1 cellular context compared by ENCODE assay signal in the genomic region with DNA sequence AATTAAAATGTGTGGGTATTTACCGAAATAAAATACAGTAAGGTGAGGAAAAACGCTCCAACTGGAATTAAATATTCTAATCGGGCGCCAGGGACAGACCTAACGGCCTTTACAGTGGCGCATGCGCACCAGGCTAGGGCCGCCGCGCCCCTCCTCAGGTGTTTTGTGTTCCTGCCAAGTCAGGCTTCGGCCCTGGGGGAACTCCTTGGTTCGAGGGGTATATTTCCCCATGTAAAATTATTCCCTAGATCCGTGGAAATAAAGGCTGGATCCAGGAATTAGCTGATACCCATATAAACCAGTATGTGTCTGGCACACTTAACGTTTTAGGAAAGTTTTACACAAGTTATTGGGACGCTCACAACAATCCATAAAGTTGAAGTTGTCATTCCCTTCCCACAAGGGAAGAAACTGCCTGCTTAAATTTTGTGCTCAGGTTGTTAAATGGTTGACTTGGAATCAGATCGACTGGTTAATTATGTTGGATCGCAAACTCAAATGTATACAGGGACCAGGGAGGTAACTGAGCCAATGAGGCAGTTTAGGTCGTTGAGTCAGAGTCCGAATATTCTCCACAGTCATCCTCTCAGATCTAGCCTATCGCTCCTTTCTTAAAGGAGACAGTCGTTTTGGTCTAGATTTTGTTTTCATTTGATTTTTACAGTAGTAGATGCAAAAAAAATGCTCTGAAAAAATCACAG.
TF ChIP-seq lines count a peak whose summit lies in the region.

No MANE protein-coding gene starts in this region.

TF ChIP-seq in K562, 482 proteins besides CTCF, POLR2A, EP300 and RAD21 (continued from another document and continues in another):
- TF ChIP-seq, protein P1, sequence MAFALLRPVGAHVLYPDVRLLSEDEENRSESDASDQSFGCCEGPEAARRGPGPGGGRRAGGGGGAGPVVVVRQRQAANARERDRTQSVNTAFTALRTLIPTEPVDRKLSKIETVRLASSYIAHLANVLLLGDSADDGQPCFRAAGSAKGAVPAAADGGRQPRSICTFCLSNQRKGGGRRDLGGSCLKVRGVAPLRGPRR (CRISPR knock-in tag; IDR thresholded peaks at IDR 0.05), result 0 out of 2 replicates have a peak, but pooled peaks have one; percentile 9
- no peak for TF ChIP-seq FOXJ3 (CRISPR knock-in tag; IDR thresholded peaks at IDR 0.05)
- TF ChIP-seq KAT8 (IDR thresholded peaks at IDR 0.05; ENCODE audit: low read depth), result no peak
- TF ChIP-seq MTA1 (IDR thresholded peaks at IDR 0.05; ENCODE audit: borderline replicate concordance), result no peak
- peak; percentile 15 for TF ChIP-seq GABPB1 (CRISPR knock-in tag; IDR thresholded peaks at IDR 0.05)
- TF ChIP-seq ZBTB8A (IDR thresholded peaks at IDR 0.05; ENCODE audit: partially characterized antibody), result no peak
- TF ChIP-seq SRSF1 (IDR thresholded peaks at IDR 0.05; ENCODE audit: low read depth, low read length), result no peak
- TF ChIP-seq, protein P2, sequence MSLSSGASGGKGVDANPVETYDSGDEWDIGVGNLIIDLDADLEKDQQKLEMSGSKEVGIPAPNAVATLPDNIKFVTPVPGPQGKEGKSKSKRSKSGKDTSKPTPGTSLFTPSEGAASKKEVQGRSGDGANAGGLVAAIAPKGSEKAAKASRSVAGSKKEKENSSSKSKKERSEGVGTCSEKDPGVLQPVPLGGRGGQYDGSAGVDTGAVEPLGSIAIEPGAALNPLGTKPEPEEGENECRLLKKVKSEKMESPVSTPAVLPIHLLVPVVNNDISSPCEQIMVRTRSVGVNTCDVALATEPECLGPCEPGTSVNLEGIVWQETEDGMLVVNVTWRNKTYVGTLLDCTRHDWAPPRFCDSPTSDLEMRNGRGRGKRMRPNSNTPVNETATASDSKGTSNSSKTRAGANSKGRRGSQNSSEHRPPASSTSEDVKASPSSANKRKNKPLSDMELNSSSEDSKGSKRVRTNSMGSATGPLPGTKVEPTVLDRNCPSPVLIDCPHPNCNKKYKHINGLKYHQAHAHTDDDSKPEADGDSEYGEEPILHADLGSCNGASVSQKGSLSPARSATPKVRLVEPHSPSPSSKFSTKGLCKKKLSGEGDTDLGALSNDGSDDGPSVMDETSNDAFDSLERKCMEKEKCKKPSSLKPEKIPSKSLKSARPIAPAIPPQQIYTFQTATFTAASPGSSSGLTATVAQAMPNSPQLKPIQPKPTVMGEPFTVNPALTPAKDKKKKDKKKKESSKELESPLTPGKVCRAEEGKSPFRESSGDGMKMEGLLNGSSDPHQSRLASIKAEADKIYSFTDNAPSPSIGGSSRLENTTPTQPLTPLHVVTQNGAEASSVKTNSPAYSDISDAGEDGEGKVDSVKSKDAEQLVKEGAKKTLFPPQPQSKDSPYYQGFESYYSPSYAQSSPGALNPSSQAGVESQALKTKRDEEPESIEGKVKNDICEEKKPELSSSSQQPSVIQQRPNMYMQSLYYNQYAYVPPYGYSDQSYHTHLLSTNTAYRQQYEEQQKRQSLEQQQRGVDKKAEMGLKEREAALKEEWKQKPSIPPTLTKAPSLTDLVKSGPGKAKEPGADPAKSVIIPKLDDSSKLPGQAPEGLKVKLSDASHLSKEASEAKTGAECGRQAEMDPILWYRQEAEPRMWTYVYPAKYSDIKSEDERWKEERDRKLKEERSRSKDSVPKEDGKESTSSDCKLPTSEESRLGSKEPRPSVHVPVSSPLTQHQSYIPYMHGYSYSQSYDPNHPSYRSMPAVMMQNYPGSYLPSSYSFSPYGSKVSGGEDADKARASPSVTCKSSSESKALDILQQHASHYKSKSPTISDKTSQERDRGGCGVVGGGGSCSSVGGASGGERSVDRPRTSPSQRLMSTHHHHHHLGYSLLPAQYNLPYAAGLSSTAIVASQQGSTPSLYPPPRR (CRISPR knock-in tag; IDR thresholded peaks at IDR 0.05; ENCODE audit: borderline replicate concordance), result no peak
- TF ChIP-seq, protein P3, sequence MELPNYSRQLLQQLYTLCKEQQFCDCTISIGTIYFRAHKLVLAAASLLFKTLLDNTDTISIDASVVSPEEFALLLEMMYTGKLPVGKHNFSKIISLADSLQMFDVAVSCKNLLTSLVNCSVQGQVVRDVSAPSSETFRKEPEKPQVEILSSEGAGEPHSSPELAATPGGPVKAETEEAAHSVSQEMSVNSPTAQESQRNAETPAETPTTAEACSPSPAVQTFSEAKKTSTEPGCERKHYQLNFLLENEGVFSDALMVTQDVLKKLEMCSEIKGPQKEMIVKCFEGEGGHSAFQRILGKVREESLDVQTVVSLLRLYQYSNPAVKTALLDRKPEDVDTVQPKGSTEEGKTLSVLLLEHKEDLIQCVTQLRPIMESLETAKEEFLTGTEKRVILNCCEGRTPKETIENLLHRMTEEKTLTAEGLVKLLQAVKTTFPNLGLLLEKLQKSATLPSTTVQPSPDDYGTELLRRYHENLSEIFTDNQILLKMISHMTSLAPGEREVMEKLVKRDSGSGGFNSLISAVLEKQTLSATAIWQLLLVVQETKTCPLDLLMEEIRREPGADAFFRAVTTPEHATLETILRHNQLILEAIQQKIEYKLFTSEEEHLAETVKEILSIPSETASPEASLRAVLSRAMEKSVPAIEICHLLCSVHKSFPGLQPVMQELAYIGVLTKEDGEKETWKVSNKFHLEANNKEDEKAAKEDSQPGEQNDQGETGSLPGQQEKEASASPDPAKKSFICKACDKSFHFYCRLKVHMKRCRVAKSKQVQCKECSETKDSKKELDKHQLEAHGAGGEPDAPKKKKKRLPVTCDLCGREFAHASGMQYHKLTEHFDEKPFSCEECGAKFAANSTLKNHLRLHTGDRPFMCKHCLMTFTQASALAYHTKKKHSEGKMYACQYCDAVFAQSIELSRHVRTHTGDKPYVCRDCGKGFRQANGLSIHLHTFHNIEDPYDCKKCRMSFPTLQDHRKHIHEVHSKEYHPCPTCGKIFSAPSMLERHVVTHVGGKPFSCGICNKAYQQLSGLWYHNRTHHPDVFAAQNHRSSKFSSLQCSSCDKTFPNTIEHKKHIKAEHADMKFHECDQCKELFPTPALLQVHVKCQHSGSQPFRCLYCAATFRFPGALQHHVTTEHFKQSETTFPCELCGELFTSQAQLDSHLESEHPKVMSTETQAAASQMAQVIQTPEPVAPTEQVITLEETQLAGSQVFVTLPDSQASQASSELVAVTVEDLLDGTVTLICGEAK (IDR thresholded peaks at IDR 0.05), result peak; percentile 69
- TF ChIP-seq, protein P3 (CRISPR knock-in tag; IDR thresholded peaks at IDR 0.05), result no peak
- TF ChIP-seq, protein P4, sequence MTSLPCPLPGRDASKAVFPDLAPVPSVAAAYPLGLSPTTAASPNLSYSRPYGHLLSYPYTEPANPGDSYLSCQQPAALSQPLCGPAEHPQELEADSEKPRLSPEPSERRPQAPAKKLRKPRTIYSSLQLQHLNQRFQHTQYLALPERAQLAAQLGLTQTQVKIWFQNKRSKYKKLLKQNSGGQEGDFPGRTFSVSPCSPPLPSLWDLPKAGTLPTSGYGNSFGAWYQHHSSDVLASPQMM (CRISPR knock-in tag; IDR thresholded peaks at IDR 0.05), result no peak
- no peak for TF ChIP-seq ZNF23 (CRISPR knock-in tag; IDR thresholded peaks at IDR 0.05)
- no peak for TF ChIP-seq ARHGAP35 (IDR thresholded peaks at IDR 0.05; ENCODE audit: partially characterized antibody)
- TF ChIP-seq KDM1A (IDR thresholded peaks at IDR 0.05), result no peak
- TF ChIP-seq FUS (optimal IDR thresholded peaks at IDR 0.05; ENCODE audit: low read depth, low read length), result no peak
- peak; percentile 48; the same call in 1 of the 2 replicates for TF ChIP-seq ZBTB7A (IDR thresholded peaks at IDR 0.05; ENCODE audit: borderline replicate concordance, control insufficient read depth, low read depth, low read length)
- TF ChIP-seq HMG20A (CRISPR knock-in tag; conservative IDR thresholded peaks at IDR 0.05), result no peak
- TF ChIP-seq RNF2 (IDR thresholded peaks at IDR 0.05), result 0 out of 2 replicates have a peak, but pooled peaks have one; percentile 20
- TF ChIP-seq KDM4B (IDR thresholded peaks at IDR 0.05; ENCODE audit: borderline replicate concordance in 2 of 2, low read depth in 1 of 2), result no peak
- TF ChIP-seq KLF1 (tag; IDR thresholded peaks at IDR 0.05), result no peak
- no peak for TF ChIP-seq RB1 (IDR thresholded peaks at IDR 0.05; ENCODE audit: low read depth)
- TF ChIP-seq, protein P5, sequence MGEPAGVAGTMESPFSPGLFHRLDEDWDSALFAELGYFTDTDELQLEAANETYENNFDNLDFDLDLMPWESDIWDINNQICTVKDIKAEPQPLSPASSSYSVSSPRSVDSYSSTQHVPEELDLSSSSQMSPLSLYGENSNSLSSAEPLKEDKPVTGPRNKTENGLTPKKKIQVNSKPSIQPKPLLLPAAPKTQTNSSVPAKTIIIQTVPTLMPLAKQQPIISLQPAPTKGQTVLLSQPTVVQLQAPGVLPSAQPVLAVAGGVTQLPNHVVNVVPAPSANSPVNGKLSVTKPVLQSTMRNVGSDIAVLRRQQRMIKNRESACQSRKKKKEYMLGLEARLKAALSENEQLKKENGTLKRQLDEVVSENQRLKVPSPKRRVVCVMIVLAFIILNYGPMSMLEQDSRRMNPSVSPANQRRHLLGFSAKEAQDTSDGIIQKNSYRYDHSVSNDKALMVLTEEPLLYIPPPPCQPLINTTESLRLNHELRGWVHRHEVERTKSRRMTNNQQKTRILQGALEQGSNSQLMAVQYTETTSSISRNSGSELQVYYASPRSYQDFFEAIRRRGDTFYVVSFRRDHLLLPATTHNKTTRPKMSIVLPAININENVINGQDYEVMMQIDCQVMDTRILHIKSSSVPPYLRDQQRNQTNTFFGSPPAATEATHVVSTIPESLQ (CRISPR knock-in tag; IDR thresholded peaks at IDR 0.05), result no peak
- no peak for TF ChIP-seq CHCHD3 (CRISPR knock-in tag; IDR thresholded peaks at IDR 0.05)
- TF ChIP-seq, protein P6, sequence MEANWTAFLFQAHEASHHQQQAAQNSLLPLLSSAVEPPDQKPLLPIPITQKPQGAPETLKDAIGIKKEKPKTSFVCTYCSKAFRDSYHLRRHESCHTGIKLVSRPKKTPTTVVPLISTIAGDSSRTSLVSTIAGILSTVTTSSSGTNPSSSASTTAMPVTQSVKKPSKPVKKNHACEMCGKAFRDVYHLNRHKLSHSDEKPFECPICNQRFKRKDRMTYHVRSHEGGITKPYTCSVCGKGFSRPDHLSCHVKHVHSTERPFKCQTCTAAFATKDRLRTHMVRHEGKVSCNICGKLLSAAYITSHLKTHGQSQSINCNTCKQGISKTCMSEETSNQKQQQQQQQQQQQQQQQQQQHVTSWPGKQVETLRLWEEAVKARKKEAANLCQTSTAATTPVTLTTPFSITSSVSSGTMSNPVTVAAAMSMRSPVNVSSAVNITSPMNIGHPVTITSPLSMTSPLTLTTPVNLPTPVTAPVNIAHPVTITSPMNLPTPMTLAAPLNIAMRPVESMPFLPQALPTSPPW (CRISPR knock-in tag; IDR thresholded peaks at IDR 0.05), result peak; percentile 74
- TF ChIP-seq, protein P7, sequence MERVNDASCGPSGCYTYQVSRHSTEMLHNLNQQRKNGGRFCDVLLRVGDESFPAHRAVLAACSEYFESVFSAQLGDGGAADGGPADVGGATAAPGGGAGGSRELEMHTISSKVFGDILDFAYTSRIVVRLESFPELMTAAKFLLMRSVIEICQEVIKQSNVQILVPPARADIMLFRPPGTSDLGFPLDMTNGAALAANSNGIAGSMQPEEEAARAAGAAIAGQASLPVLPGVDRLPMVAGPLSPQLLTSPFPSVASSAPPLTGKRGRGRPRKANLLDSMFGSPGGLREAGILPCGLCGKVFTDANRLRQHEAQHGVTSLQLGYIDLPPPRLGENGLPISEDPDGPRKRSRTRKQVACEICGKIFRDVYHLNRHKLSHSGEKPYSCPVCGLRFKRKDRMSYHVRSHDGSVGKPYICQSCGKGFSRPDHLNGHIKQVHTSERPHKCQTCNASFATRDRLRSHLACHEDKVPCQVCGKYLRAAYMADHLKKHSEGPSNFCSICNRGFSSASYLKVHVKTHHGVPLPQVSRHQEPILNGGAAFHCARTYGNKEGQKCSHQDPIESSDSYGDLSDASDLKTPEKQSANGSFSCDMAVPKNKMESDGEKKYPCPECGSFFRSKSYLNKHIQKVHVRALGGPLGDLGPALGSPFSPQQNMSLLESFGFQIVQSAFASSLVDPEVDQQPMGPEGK (CRISPR knock-in tag; IDR thresholded peaks at IDR 0.05; ENCODE audit: borderline replicate concordance), result no peak
- 0 out of 2 replicates have a peak, but pooled peaks have one; percentile 25 for TF ChIP-seq FOXJ2 (tag; IDR thresholded peaks at IDR 0.05)
- no peak for TF ChIP-seq COPS2 (conservative IDR thresholded peaks at IDR 0.05)
- TF ChIP-seq ARID1B (IDR thresholded peaks at IDR 0.05), result 0 out of 2 replicates have a peak, but pooled peaks have one; percentile 16
- TF ChIP-seq, protein P8, sequence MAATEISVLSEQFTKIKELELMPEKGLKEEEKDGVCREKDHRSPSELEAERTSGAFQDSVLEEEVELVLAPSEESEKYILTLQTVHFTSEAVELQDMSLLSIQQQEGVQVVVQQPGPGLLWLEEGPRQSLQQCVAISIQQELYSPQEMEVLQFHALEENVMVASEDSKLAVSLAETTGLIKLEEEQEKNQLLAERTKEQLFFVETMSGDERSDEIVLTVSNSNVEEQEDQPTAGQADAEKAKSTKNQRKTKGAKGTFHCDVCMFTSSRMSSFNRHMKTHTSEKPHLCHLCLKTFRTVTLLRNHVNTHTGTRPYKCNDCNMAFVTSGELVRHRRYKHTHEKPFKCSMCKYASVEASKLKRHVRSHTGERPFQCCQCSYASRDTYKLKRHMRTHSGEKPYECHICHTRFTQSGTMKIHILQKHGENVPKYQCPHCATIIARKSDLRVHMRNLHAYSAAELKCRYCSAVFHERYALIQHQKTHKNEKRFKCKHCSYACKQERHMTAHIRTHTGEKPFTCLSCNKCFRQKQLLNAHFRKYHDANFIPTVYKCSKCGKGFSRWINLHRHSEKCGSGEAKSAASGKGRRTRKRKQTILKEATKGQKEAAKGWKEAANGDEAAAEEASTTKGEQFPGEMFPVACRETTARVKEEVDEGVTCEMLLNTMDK (IDR thresholded peaks at IDR 0.05; ENCODE audit: borderline replicate concordance, insufficient read depth, low read depth, low read length, poor library complexity, severe bottlenecking), result no peak
- no peak for TF ChIP-seq CTBP1 (IDR thresholded peaks at IDR 0.05; ENCODE audit: borderline replicate concordance)
- TF ChIP-seq MEF2A (IDR thresholded peaks at IDR 0.05; ENCODE audit: control insufficient read depth, low read depth, low read length), result no peak
- TF ChIP-seq ARNT (IDR thresholded peaks at IDR 0.05), result no peak; a peak in 1 of 4 replicates
